ENCODE assay signal across 8 cellular contexts in genomic region chr15:91271565-91272153, GRCh38.
DNase-seq lines count a peak whose midpoint lies in the region; ATAC-seq and TF ChIP-seq lines count a peak whose summit lies in the region.

No MANE protein-coding gene starts in this region.

- peaks cover 5% of the 10 kb centered on the region for H3K9me3 Mint-ChIP-seq in HFFc6

- no peak overlapping the region for H3K27ac ChIP-seq in right lobe of liver

- WGBS in right lobe of liver (ENCODE audit: insufficient coverage, low coverage, low lambda C conversion rate, missing lambda C conversion rate) = 2% methylated on average over 8 of the region's 8 CpGs

- no peak overlapping the region for H3K27ac Mint-ChIP-seq in HFFc6

- peaks cover 0 to 5% (median 0%) of the 10 kb centered on the region in 4 donors for H3K9me3 ChIP-seq in right lobe of liver

- H3K4me3 Mint-ChIP-seq in HFFc6 = no peak overlapping the region

- no peaks in the 10 kb centered on the region for H3K4me1 Mint-ChIP-seq in HFFc6 (ENCODE audit: low read depth)

- peaks cover 0 to 5% (median 2%) of the 10 kb centered on the region in 4 donors for H3K4me1 ChIP-seq in right lobe of liver

- intact Hi-C loops in right lobe of liver (cut with DNase I) = no loop called here

- H3K27me3 ChIP-seq in right lobe of liver = no peaks in the 10 kb centered on the region

- DNase-seq in DMS114 treated with DMSO at 0.1 percent for 48 hours (lab: John Stamatoyannopoulos, UW; ENCODE audit: unreplicated experiment) (peak; percentile 76), HFFc6 (peak; percentile 48), NCI-H226 (peak; percentile 37), choroid plexus epithelial cell (ENCODE audit: low read depth) (peak; percentile 82), right lobe of liver (no peak)
- peak; percentile 45 to 47 for DNase-seq in activated CD4-positive, alpha-beta T cell treated with anti-CD3 and anti-CD28 coated beads for 24 hours (ENCODE audit: low read depth in 2 of 2)
- DNase-seq in stimulated activated CD4-positive, alpha-beta T cell treated with anti-CD3 and anti-CD28 coated beads, TNF-alpha, amount 100 ng/mL, for 4 hours (ENCODE audit: low read depth in 3 of 3) = peak; percentile 18 to 39 (median 27)

- TF ChIP-seq POLR2A in right lobe of liver (IDR thresholded peaks at IDR 0.05) = no peak

- H3K4me3 ChIP-seq in choroid plexus epithelial cell (ENCODE audit: low read depth, low read length) = no peak overlapping the region
- no peak overlapping the region for H3K4me3 ChIP-seq in right lobe of liver

- peaks cover 8% of the 10 kb centered on the region; the same call in 1 of the 2 replicates for H3K27me3 Mint-ChIP-seq in HFFc6 (ENCODE audit: insufficient read depth)

- peak; percentile 93 for TF ChIP-seq CTCF in HFFc6 (IDR thresholded peaks at IDR 0.05)
- TF ChIP-seq CTCF in choroid plexus epithelial cell (conservative IDR thresholded peaks at IDR 0.05; ENCODE audit: low read depth, low read length) = peak; percentile 85
- peak; percentile 67 to 84 (median 81) for TF ChIP-seq CTCF in right lobe of liver (IDR thresholded peaks at IDR 0.05)

- ATAC-seq in right lobe of liver (peak; percentile 84 to 92 (median 87)), HG02610 (IDR thresholded peaks at IDR 0.05; ENCODE audit: unreplicated experiment) (no peak)

- no peaks in the 10 kb centered on the region for H3K36me3 ChIP-seq in right lobe of liver

- 0 out of 2 replicates have a peak, but pooled peaks cover 4% of the 10 kb centered on the region for H3K36me3 Mint-ChIP-seq in HFFc6 (ENCODE audit: low read depth)

Comparison
In these comparisons a context has a peak if more than half of its experiments do, and no peak if none do; other contexts are left out.
1. DNase-seq: peak in DMS114 treated with DMSO at 0.1 percent for 48 hours (single experiment), HFFc6 (single experiment), NCI-H226 (single experiment), activated CD4-positive, alpha-beta T cell treated with anti-CD3 and anti-CD28 coated beads for 24 hours (2 of 2), choroid plexus epithelial cell (single experiment) and stimulated activated CD4-positive, alpha-beta T cell treated with anti-CD3 and anti-CD28 coated beads, TNF-alpha, amount 100 ng/mL, for 4 hours (3 of 3); none in right lobe of liver (0 of 3).
2. Peak in every context shown above with its lines, with median percentiles within 50 percentile points of each other: CTCF ChIP-seq.